Comparison of ENCODE assay signal across 8 cellular contexts in genomic region chr21:42218836-42219605, GRCh38. TPM values are rescaled to one million over a fixed set of nuclear protein-coding genes. Genes with fewer than 3 reads are reported as not detected.
DNase-seq lines count a peak whose midpoint lies in the region; ATAC-seq, FAIRE-seq and TF ChIP-seq lines count a peak whose summit lies in the region.

TSS of gene ABCG1 (plus strand) at chr21:42219140. CDS start at chr21:42219263, 123 bp downstream.

- POLR2A ChIA-PET in OCI-LY7 (lab: Charles Lee) = interaction anchor here (0.6 to 2.5 kb wide), 5 partner anchors 10 to 349 kb away, joined by 3 to 22 read pairs (median 10); no protein-coding TSS in a partner anchor

- no peaks in the 10 kb centered on the region for H4K20me1 ChIP-seq in OCI-LY7 (ENCODE audit: insufficient read depth, low read length)

- H3K9me2 ChIP-seq in OCI-LY7 (ENCODE audit: insufficient read depth, low read length) = no peaks in the 10 kb centered on the region

- peak; percentile 47 to 65 for DNase-seq in NCI-H2081 (lab: John Stamatoyannopoulos, UW)
- DNase-seq in NCI-H2081 treated with DMSO at 0.1 percent for 48 hours (lab: John Stamatoyannopoulos, UW) = no peak
- peak; percentile 70 for DNase-seq in OCI-LY7 (ENCODE audit: low spot score)
- peak; percentile 54 for DNase-seq in left ventricle myocardium inferior
- peak; percentile 74 to 81 for DNase-seq in trophoblast cell
- DNase-seq in H54 (ENCODE audit: insufficient read length, low spot score) = no peak

- H3K9me3 ChIP-seq in OCI-LY7 (ENCODE audit: low read length) (peaks cover 22% of the 10 kb centered on the region), left ventricle myocardium inferior (replicated peaks) (no peaks in the 10 kb centered on the region), trophoblast cell (ENCODE audit: insufficient read depth, low read depth, low read length) (peaks cover 25% of the 10 kb centered on the region)

- H3K79me2 ChIP-seq in OCI-LY7 (ENCODE audit: insufficient read depth, low read depth, low read length) (peaks cover 37% of the 10 kb centered on the region), trophoblast cell (ENCODE audit: control insufficient read depth, insufficient read depth, low read length, poor library complexity) (no peaks in the 10 kb centered on the region)

- H3K27ac ChIP-seq in OCI-LY7 (ENCODE audit: low read depth, low read length, poor library complexity, severe bottlenecking) (peak within 1 kb of the TSS; percentile 78), adipose tissue (ENCODE audit: low read depth, low read length) (no peak within 1 kb of the TSS), left ventricle myocardium inferior (replicated peaks) (peak within 1 kb of the TSS; percentile 87), trophoblast cell (ENCODE audit: low read depth, low read length) (no peak within 1 kb of the TSS)

- H3K18ac ChIP-seq in trophoblast cell (ENCODE audit: low read length) = no peak within 1 kb of the TSS

- no peak within 1 kb of the TSS for H3K23ac ChIP-seq in trophoblast cell (ENCODE audit: low read length)

- H3K4ac ChIP-seq in trophoblast cell (ENCODE audit: low read depth, low read length) = no peak within 1 kb of the TSS

- intact Hi-C loops in OCI-LY7 (cut with micrococcal nuclease; ENCODE audit: unreplicated experiment) = no loop called here
- intact Hi-C loops in left ventricle myocardium inferior (cut with micrococcal nuclease) = no loop called here

- no TSS peak for BruUV-seq in OCI-LY7 (replicated peaks; lab: Mats Ljungman, UMichigan)

- H2AFZ ChIP-seq in OCI-LY7 (ENCODE audit: low read length) (peak within 1 kb of the TSS; percentile 12; the same call in 1 of the 2 replicates), trophoblast cell (ENCODE audit: insufficient read depth, low read length, poor library complexity) (no peak within 1 kb of the TSS)

- peak within 1 kb of the TSS; percentile 86 for H3K4me2 ChIP-seq in OCI-LY7 (ENCODE audit: low read length)
- H3K4me2 ChIP-seq in trophoblast cell (ENCODE audit: low read length) = peak within 1 kb of the TSS; percentile 65

- no peak within 1 kb of the TSS for H2AK5ac ChIP-seq in trophoblast cell (ENCODE audit: low read length)

- H3K27me3 ChIP-seq in left ventricle myocardium inferior (ENCODE audit: low read depth) (no peaks in the 10 kb centered on the region), trophoblast cell (ENCODE audit: insufficient read depth, low read length) (peaks cover 25% of the 10 kb centered on the region)

- WGBS in adipose tissue, 3 donors = 0 to 1% (median 0%) methylated on average over 74 to 83 of the region's 83 CpGs
- no CpG with 5 or more reads among the region's 83 CpGs for WGBS in trophoblast cell (ENCODE audit: extremely low coverage, insufficient coverage, insufficient read length)

- H4K91ac ChIP-seq in trophoblast cell (ENCODE audit: low read depth, low read length) = no peak within 1 kb of the TSS

- TF ChIP-seq POLR2A in H54 (IDR thresholded peaks at IDR 0.05; ENCODE audit: low read depth, low read length) = no peak

- no peaks in the 10 kb centered on the region for H3K79me1 ChIP-seq in trophoblast cell (ENCODE audit: low read length)

- CTCF ChIA-PET in OCI-LY7 (lab: Charles Lee; ENCODE audit: unreplicated experiment) = no interaction called here

- peaks cover 48% of the 10 kb centered on the region for H3K4me1 ChIP-seq in OCI-LY7 (ENCODE audit: insufficient read depth, low read length, poor library complexity, severe bottlenecking)
- peaks cover 41% of the 10 kb centered on the region for H3K4me1 ChIP-seq in left ventricle myocardium inferior
- peaks cover 10 to 11% of the 10 kb centered on the region in 2 experiments for H3K4me1 ChIP-seq in trophoblast cell (ENCODE audit: control insufficient read depth in 1 of 2, insufficient read depth in 2 of 2, low read length in 2 of 2)

- no peak for FAIRE-seq in H54 (lab: Jason Lieb, UNC)

- no peak within 1 kb of the TSS for H3K14ac ChIP-seq in trophoblast cell (ENCODE audit: low read length)

- H2BK5ac ChIP-seq in trophoblast cell (ENCODE audit: low read depth, low read length, poor library complexity) = no peak within 1 kb of the TSS

- H3K36me3 ChIP-seq in OCI-LY7 (ENCODE audit: insufficient read depth, low read length) (peaks cover 12% of the 10 kb centered on the region), left ventricle myocardium inferior (no peaks in the 10 kb centered on the region), trophoblast cell (ENCODE audit: control insufficient read depth in 1 of 2, insufficient read depth in 2 of 2, low read length in 2 of 2) (no peaks in the 10 kb centered on the region)

- H3K4me3 ChIP-seq in OCI-LY7 (ENCODE audit: low read depth, low read length, poor library complexity, severe bottlenecking) (peak within 1 kb of the TSS; percentile 94), left ventricle myocardium inferior (peak within 1 kb of the TSS; percentile 87), trophoblast cell (ENCODE audit: low read depth, low read length) (peak within 1 kb of the TSS; percentile 23)

- no peak within 1 kb of the TSS for H4K12ac ChIP-seq in trophoblast cell (ENCODE audit: low read depth, low read length)

- no peak within 1 kb of the TSS for H4K8ac ChIP-seq in trophoblast cell (ENCODE audit: low read depth, low read length)

- no peak within 1 kb of the TSS for H2BK120ac ChIP-seq in trophoblast cell (ENCODE audit: insufficient read depth, low read length, poor library complexity)

- TF ChIP-seq CTCF in OCI-LY7 (conservative IDR thresholded peaks at IDR 0.05; ENCODE audit: low read length) (no peak), left ventricle myocardium inferior (IDR thresholded peaks at IDR 0.05; ENCODE audit: borderline replicate concordance) (no peak)

- ATAC-seq in GM21390 (IDR thresholded peaks at IDR 0.05; ENCODE audit: unreplicated experiment) = no peak

- no peak within 1 kb of the TSS for H3K9ac ChIP-seq in trophoblast cell (ENCODE audit: low read length)

- H2BK12ac ChIP-seq in trophoblast cell (ENCODE audit: low read length) = no peak within 1 kb of the TSS

RNA-seq across cellular contexts. Expression of gene ABCG1, which starts in this region (rescaled TPM):
- 13.2 and 16.7 TPM in 2 replicates for total RNA-seq in OCI-LY7 (2014; rRNA removed; shearing (Covaris generic))
- total RNA-seq in OCI-LY7 (2022) = 17.3 and 18.8 TPM in 2 replicates
- 10 to 100 TPM in 2 of 3 donors, 1 to 10 TPM in 1; 3.4 to 11.2 (median 10.9) TPM for polyA plus RNA-seq in adipose tissue
- total RNA-seq in left ventricle myocardium inferior = 8.7 TPM
- polyA plus RNA-seq in trophoblast cell (2013) = 0.70 and 0.99 TPM in 2 replicates

Comparison
In these comparisons a context has a peak if more than half of its experiments do, and no peak if none do; other contexts are left out.
1. DNase-seq: peak in NCI-H2081 (2 of 2), OCI-LY7 (single experiment), left ventricle myocardium inferior (single experiment) and trophoblast cell (2 of 2); none in NCI-H2081 treated with DMSO at 0.1 percent for 48 hours (single experiment) and H54 (single experiment).
2. H3K27ac ChIP-seq: peak in OCI-LY7 (single experiment) and left ventricle myocardium inferior (single experiment); none in adipose tissue (single experiment) and trophoblast cell (single experiment).
3. H3K4me3 ChIP-seq: peak in every context shown above with its lines; median percentile 94 in OCI-LY7; 87 in left ventricle myocardium inferior; 23 in trophoblast cell.